1 cellular context compared by ENCODE assay signal in the genomic region with DNA sequence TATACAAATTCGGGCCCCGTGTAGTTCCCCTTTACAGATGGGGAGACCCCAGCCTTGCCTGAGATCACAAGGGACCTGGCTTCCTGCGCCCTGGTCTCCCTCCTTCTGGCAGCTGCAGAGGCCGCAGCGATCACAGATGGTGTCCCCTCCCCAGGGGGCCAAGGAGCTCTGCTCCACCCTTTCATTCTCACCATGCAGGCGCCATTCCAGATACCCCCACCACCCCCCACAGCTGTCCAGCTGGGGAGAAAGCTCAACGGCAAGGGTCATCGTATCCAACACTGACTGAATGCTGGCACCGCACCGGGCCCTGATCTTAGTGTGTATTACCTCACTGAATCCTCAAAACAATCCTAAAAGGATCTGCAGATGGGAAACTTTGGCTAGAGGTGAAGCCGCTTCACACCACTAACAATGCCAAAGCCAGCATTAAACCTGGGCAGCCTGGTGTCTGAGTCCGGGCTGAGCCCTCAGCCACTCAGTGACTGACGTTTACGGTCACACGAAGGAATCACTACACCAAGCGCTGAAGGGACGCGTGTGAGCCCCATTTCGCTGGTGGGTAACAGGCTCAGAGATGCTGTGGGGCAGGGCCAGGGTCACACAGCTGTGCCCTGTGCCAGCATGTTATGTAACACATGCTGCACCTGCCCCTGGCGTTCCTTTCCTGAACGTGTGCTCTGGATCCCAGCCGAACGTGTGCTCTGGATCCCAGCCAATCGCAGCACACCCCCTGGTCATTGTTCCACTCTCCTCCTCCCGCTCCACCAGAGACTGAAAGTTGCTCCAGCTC.
TF ChIP-seq lines count a peak whose summit lies in the region.

No MANE protein-coding gene starts in this region.

TF ChIP-seq in IMR-90, 13 proteins besides CTCF, POLR2A, EP300 and RAD21 (continued from another document):
- TF ChIP-seq, protein P1, sequence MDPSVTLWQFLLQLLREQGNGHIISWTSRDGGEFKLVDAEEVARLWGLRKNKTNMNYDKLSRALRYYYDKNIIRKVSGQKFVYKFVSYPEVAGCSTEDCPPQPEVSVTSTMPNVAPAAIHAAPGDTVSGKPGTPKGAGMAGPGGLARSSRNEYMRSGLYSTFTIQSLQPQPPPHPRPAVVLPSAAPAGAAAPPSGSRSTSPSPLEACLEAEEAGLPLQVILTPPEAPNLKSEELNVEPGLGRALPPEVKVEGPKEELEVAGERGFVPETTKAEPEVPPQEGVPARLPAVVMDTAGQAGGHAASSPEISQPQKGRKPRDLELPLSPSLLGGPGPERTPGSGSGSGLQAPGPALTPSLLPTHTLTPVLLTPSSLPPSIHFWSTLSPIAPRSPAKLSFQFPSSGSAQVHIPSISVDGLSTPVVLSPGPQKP (IDR thresholded peaks at IDR 0.05; ENCODE audit: borderline replicate concordance, low read depth, low read length) = no peak
- TF ChIP-seq BHLHE40 (IDR thresholded peaks at IDR 0.05; ENCODE audit: low read depth, low read length) = no peak
